ENCODE assay signal across 8 cellular contexts in genomic region chr1:205812878-205813754, GRCh38. TPM values are rescaled to one million over a fixed set of nuclear protein-coding genes. Genes with fewer than 3 reads are reported as not detected.
DNase-seq lines count a peak whose midpoint lies in the region; ATAC-seq, FAIRE-seq and TF ChIP-seq lines count a peak whose summit lies in the region.

Gene SLC41A1, minus strand, starts transcription at chr1:205813198. Its CDS starts 2,757 bp downstream, at chr1:205810441.

- peak within 1 kb of the TSS; percentile 88 for H3K27ac ChIP-seq in lower lobe of right lung

- H3K9me3 ChIP-seq in lower lobe of right lung, result no peaks in the 10 kb centered on the region

- no peak for TF ChIP-seq CTCF in GM20000 (IDR thresholded peaks at IDR 0.05; ENCODE audit: extremely low read depth, missing control alignments)
- TF ChIP-seq CTCF in lower lobe of right lung (IDR thresholded peaks at IDR 0.05), result no peak

- intact Hi-C loops in lower lobe of right lung (cut with DNase I), result no loop called here

- ATAC-seq in lower lobe of right lung, result peak; percentile 98 to 99

- FAIRE-seq in HTR-8/SVneo (lab: Jason Lieb, UNC), result peak; percentile 86

- peaks cover 9% of the 10 kb centered on the region for H3K36me3 ChIP-seq in lower lobe of right lung

- H3K27me3 ChIP-seq in lower lobe of right lung (ENCODE audit: low read depth), result no peaks in the 10 kb centered on the region

- DNase-seq in CD1c-positive myeloid dendritic cell (ENCODE audit: extremely low spot score), result peak; percentile 92
- DNase-seq in GM20000 (ENCODE audit: low spot score), result peak; percentile 95
- DNase-seq in HTR-8/SVneo (ENCODE audit: insufficient read length, low spot score), result peak; percentile 96
- DNase-seq in NOMO-1 (lab: John Stamatoyannopoulos, UW; ENCODE audit: unreplicated experiment in 2 of 2), result peak; percentile 86
- DNase-seq in activated CD8-positive, alpha-beta memory T cell treated with anti-CD3 and anti-CD28 coated beads for 1 hour (ENCODE audit: extremely low read depth in 1 of 2, low read depth in 1 of 2), result peak; percentile 85
- peak; percentile 95 for DNase-seq in ecto neural progenitor cell (ENCODE audit: low spot score)
- DNase-seq in lower lobe of right lung, result peak; percentile 94
- peak; percentile 83 to 85 (median 85) for DNase-seq in stimulated activated CD4-positive, alpha-beta T cell treated with anti-CD3 and anti-CD28 coated beads, TNF-alpha, amount 100 ng/mL, for 1 hour (ENCODE audit: low read depth in 3 of 3, low spot score in 1 of 3)

- peaks cover 51% of the 10 kb centered on the region for H3K4me1 ChIP-seq in lower lobe of right lung

- peak within 1 kb of the TSS; percentile 94 for H3K4me3 ChIP-seq in lower lobe of right lung

RNA-seq across cellular contexts. Expression of gene SLC41A1, which starts in this region (rescaled TPM):
- total RNA-seq in lower lobe of right lung, result 29.3 TPM

Comparison
In these comparisons a context has a peak if more than half of its experiments do, and no peak if none do; other contexts are left out.
1. Peak in every context shown above with its lines: DNase-seq, ATAC-seq, H3K4me3 ChIP-seq and H3K27ac ChIP-seq.